7 cellular contexts compared by ENCODE assay signal in the genomic region with DNA sequence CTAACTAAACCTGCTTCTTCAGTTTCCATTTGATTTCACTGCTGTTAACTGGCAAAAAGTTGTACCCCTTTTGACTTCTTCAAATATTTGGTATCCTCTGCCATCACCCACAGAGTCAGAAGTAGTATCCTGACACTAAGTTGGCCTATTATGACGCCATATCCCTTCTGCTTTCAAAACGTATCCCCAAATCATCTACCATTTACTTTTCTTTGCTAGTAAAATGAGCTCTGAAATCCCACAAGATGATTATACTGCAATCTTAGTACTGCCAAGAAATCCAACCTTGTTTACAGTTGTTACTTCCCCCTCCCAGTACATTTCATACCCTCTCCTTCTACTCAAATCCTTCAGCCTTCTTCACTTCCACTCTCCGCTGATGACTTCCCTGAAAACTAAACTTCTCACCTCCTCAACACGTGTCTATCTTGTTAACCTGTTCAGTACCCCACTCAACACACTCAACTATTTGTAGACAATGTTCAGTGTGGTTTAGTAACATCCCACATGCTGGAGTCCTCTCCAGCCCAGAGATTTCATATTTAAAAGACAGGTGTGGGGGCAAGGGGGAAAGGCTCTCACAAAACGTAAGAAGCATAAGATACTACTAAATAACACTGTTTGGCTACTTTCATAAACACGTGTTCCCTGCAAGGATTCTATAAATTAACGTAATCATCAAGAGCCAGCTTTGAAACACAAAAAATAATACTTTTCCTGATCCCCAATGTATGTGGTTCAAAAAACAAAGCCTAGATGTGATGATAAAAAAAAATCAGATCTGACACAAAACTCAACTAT. TPM values are rescaled to one million over a fixed set of nuclear protein-coding genes. Genes with fewer than 3 reads are reported as not detected.
DNase-seq lines count a peak whose midpoint lies in the region; ATAC-seq and TF ChIP-seq lines count a peak whose summit lies in the region.

No MANE protein-coding gene starts in this region.

- DNase-seq in GM23248 (peak; percentile 33), RKO (ENCODE audit: low spot score) (peak; percentile 60), esophagus muscularis mucosa (ENCODE audit: extremely low spot score) (no peak), OCI-M2 (lab: John Stamatoyannopoulos, UW; ENCODE audit: unreplicated experiment) (no peak)

- H3K9me3 ChIP-seq in GM23248 (ENCODE audit: low read depth) = no peaks in the 10 kb centered on the region
- no peaks in the 10 kb centered on the region for H3K9me3 ChIP-seq in esophagus muscularis mucosa
- no peaks in the 10 kb centered on the region for H3K9me3 ChIP-seq in parathyroid adenoma (ENCODE audit: control insufficient read depth, low read length)

- WGBS in GM23248 (ENCODE audit: low coverage in 1 of 2, low lambda C conversion rate in 2 of 2, missing lambda C conversion rate in 2 of 2), 2 experiments = 11 to 12% methylated on average over 7 of the region's 7 CpGs
- WGBS in esophagus muscularis mucosa = 12% methylated on average over 7 of the region's 7 CpGs

- no peak for TF ChIP-seq EP300 in esophagus muscularis mucosa (IDR thresholded peaks at IDR 0.05)

- peak overlapping the region; percentile 97 for H3K4me2 ChIP-seq in GM23248 (ENCODE audit: unreplicated experiment)
- H3K4me2 ChIP-seq in parathyroid adenoma (ENCODE audit: low read length) = peak overlapping the region; percentile 67

- H3K9me2 ChIP-seq in GM23248 (ENCODE audit: insufficient read depth) = no peaks in the 10 kb centered on the region

- H3K27ac ChIP-seq in GM23248 = peak overlapping the region; percentile 87
- peak overlapping the region; percentile 92 to 96 (median 94) for H3K27ac ChIP-seq in esophagus muscularis mucosa (replicated peaks in 1 of 4)
- H3K27ac ChIP-seq in parathyroid adenoma = no peak overlapping the region

- intact Hi-C loops in esophagus muscularis mucosa (cut with DNase I) = loop anchor here (10.0 kb wide), 1 partner anchor 329 kb away; the partner anchor contains the start of gene TMA16

- ATAC-seq in GM18870 (IDR thresholded peaks at IDR 0.05; ENCODE audit: unreplicated experiment) (no peak), HG02623 (IDR thresholded peaks at IDR 0.05; ENCODE audit: unreplicated experiment) (no peak)

- TF ChIP-seq CTCF in esophagus muscularis mucosa (IDR thresholded peaks at IDR 0.05) (no peak), parathyroid adenoma (IDR thresholded peaks at IDR 0.05) (no peak)

- H3K4me1 ChIP-seq in GM23248 (ENCODE audit: insufficient read depth) (peaks cover 26% of the 10 kb centered on the region), esophagus muscularis mucosa (peaks cover 5 to 38% (median 34%) of the 10 kb centered on the region in 4 donors), parathyroid adenoma (no peaks in the 10 kb centered on the region)

- TF ChIP-seq POLR2A in esophagus muscularis mucosa (IDR thresholded peaks at IDR 0.05; ENCODE audit: low read depth) = no peak

- H3F3A ChIP-seq in GM23248 (ENCODE audit: insufficient read depth) = peaks cover 19% of the 10 kb centered on the region

- H4K20me1 ChIP-seq in GM23248 (ENCODE audit: insufficient read depth) = no peaks in the 10 kb centered on the region

- H3K27me3 ChIP-seq in GM23248 (replicated peaks; ENCODE audit: insufficient read depth) (no peaks in the 10 kb centered on the region), esophagus muscularis mucosa (no peaks in the 10 kb centered on the region), parathyroid adenoma (ENCODE audit: control insufficient read depth, insufficient read depth, low read length) (no peaks in the 10 kb centered on the region)

- H3K79me2 ChIP-seq in GM23248 (ENCODE audit: insufficient read depth) (peaks cover 53% of the 10 kb centered on the region), parathyroid adenoma (peaks cover 5% of the 10 kb centered on the region)

- in situ Hi-C loops in GM23248 (cut with MboI) = no loop called here

- H2AFZ ChIP-seq in GM23248 (peak overlapping the region; percentile 97), parathyroid adenoma (no peak overlapping the region)

- peak overlapping the region; percentile 93 for H3K9ac ChIP-seq in GM23248
- H3K9ac ChIP-seq in parathyroid adenoma = peak overlapping the region; percentile 80

- peaks cover 10% of the 10 kb centered on the region; the same call in 1 of the 2 replicates for H3K36me3 ChIP-seq in GM23248 (ENCODE audit: low read depth)
- peaks cover 0 to 24% (median 11%) of the 10 kb centered on the region in 4 donors for H3K36me3 ChIP-seq in esophagus muscularis mucosa
- H3K36me3 ChIP-seq in parathyroid adenoma (ENCODE audit: control insufficient read depth, insufficient read depth, low read length) = no peaks in the 10 kb centered on the region

- H3K4me3 ChIP-seq in GM23248 (peak overlapping the region; percentile 88), esophagus muscularis mucosa (peak overlapping the region; percentile 73 to 97 (median 84)), parathyroid adenoma (ENCODE audit: low read depth, low read length) (peak overlapping the region; percentile 91)

RNA-seq across cellular contexts. Expression of gene NAF1, which starts 1.3 kb away (rescaled TPM):
- total RNA-seq in GM23248 (2014; rRNA removed; shearing (Covaris generic)) = 2.8 and 9.7 TPM in 2 replicates
- 4.5 and 6.2 TPM in 2 replicates for polyA plus RNA-seq in GM23248 (2016; fragmentation: Nextera tagmentation; extraction: Ambion mirVana)
- 10 to 100 TPM; 20.5 to 26.6 (median 22.4) TPM for total RNA-seq in esophagus muscularis mucosa

Comparison
In these comparisons a context has a peak if more than half of its experiments do, and no peak if none do; other contexts are left out.
1. DNase-seq: peak in GM23248 (single experiment) and RKO (single experiment); none in esophagus muscularis mucosa (single experiment) and OCI-M2 (single experiment).
2. Peak in every context shown above with its lines, with median percentiles within 50 percentile points of each other: H3K4me3 ChIP-seq.